ENCODE assay signal across 8 cellular contexts in genomic region chr21:28992526-28993292, GRCh38. TPM values are rescaled to one million over a fixed set of nuclear protein-coding genes. Genes with fewer than 3 reads are reported as not detected.
DNase-seq lines count a peak whose midpoint lies in the region; ATAC-seq, FAIRE-seq and TF ChIP-seq lines count a peak whose summit lies in the region.

A gene with protein sequence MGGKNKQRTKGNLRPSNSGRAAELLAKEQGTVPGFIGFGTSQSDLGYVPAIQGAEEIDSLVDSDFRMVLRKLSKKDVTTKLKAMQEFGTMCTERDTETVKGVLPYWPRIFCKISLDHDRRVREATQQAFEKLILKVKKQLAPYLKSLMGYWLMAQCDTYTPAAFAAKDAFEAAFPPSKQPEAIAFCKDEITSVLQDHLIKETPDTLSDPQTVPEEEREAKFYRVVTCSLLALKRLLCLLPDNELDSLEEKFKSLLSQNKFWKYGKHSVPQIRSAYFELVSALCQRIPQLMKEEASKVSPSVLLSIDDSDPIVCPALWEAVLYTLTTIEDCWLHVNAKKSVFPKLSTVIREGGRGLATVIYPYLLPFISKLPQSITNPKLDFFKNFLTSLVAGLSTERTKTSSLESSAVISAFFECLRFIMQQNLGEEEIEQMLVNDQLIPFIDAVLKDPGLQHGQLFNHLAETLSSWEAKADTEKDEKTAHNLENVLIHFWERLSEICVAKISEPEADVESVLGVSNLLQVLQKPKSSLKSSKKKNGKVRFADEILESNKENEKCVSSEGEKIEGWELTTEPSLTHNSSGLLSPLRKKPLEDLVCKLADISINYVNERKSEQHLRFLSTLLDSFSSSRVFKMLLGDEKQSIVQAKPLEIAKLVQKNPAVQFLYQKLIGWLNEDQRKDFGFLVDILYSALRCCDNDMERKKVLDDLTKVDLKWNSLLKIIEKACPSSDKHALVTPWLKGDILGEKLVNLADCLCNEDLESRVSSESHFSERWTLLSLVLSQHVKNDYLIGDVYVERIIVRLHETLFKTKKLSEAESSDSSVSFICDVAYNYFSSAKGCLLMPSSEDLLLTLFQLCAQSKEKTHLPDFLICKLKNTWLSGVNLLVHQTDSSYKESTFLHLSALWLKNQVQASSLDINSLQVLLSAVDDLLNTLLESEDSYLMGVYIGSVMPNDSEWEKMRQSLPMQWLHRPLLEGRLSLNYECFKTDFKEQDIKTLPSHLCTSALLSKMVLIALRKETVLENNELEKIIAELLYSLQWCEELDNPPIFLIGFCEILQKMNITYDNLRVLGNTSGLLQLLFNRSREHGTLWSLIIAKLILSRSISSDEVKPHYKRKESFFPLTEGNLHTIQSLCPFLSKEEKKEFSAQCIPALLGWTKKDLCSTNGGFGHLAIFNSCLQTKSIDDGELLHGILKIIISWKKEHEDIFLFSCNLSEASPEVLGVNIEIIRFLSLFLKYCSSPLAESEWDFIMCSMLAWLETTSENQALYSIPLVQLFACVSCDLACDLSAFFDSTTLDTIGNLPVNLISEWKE (N-terminal part only) (minus strand): TSS chr21:28992877. CDS start chr21:28992805, 72 bp downstream.

- no peak within 1 kb of the TSS for H2BK120ac ChIP-seq in mesendoderm (ENCODE audit: low read depth, low read length)

- peak within 1 kb of the TSS; percentile 99 for H3K27ac Mint-ChIP-seq in endodermal cell

- H4K8ac ChIP-seq in mesendoderm (ENCODE audit: low read depth, low read length) = no peak within 1 kb of the TSS

- no peak within 1 kb of the TSS for H3K18ac ChIP-seq in mesendoderm (ENCODE audit: low read length)

- H3K36me3 ChIP-seq in endodermal cell (ENCODE audit: control insufficient read depth, insufficient read depth, low read length) = no peaks in the 10 kb centered on the region
- no peaks in the 10 kb centered on the region for H3K36me3 ChIP-seq in mesendoderm (ENCODE audit: control insufficient read depth, insufficient read depth, low read length)

- 2 to 3% methylated on average over 26 to 43 of the region's 43 CpGs for WGBS in endodermal cell (ENCODE audit: insufficient coverage in 1 of 2, insufficient read length in 1 of 2), 2 experiments
- no CpG with 5 or more reads among the region's 43 CpGs for WGBS in mesendoderm (ENCODE audit: extremely low coverage, insufficient coverage, low lambda C conversion rate)

- peaks cover 18% of the 10 kb centered on the region for H3K79me2 ChIP-seq in mesendoderm (ENCODE audit: control insufficient read depth, insufficient read depth, low read length)

- no peak within 1 kb of the TSS for H3K23ac ChIP-seq in mesendoderm (ENCODE audit: low read length)

- no peak within 1 kb of the TSS for H2BK15ac ChIP-seq in mesendoderm (replicated peaks; ENCODE audit: low read depth)

- peaks cover 4% of the 10 kb centered on the region for H3K4me1 ChIP-seq in endodermal cell (ENCODE audit: control insufficient read depth, insufficient read depth, low read length)
- peaks cover 2% of the 10 kb centered on the region for H3K4me1 ChIP-seq in mesendoderm (ENCODE audit: control insufficient read depth, low read depth, low read length)

- peak; percentile 92 for FAIRE-seq in HTR-8/SVneo (lab: Jason Lieb, UNC)

- TF ChIP-seq CTCF in endodermal cell (conservative IDR thresholded peaks at IDR 0.05) = no peak

- peak; percentile 95 for ATAC-seq in GM21367 (IDR thresholded peaks at IDR 0.05; ENCODE audit: unreplicated experiment)

- peak within 1 kb of the TSS; percentile 97 for H3K56ac ChIP-seq in mesendoderm (ENCODE audit: low read length)

- peak within 1 kb of the TSS; percentile 76 for H4K5ac ChIP-seq in mesendoderm (ENCODE audit: low read length)

- peak within 1 kb of the TSS; percentile 62 for H3K4ac ChIP-seq in mesendoderm (ENCODE audit: low read depth, low read length)

- H3K4me3 ChIP-seq in endodermal cell (ENCODE audit: low read length) = peak within 1 kb of the TSS; percentile 96
- H3K4me3 ChIP-seq in mesendoderm (ENCODE audit: low read length) = peak within 1 kb of the TSS; percentile 100

- peaks cover 4% of the 10 kb centered on the region for H3K27me3 Mint-ChIP-seq in endodermal cell (ENCODE audit: insufficient read depth)

- H3K4me3 Mint-ChIP-seq in endodermal cell = peak within 1 kb of the TSS; percentile 96

- peaks cover 4% of the 10 kb centered on the region for H3K36me3 Mint-ChIP-seq in endodermal cell (ENCODE audit: low read depth)

- H3K79me1 ChIP-seq in mesendoderm (ENCODE audit: low read length) = peaks cover 9% of the 10 kb centered on the region

- H3K4me1 Mint-ChIP-seq in endodermal cell = peaks cover 5% of the 10 kb centered on the region

- peak within 1 kb of the TSS; percentile 84 for H3K4me2 ChIP-seq in mesendoderm (ENCODE audit: low read length)

- H3K27me3 ChIP-seq in endodermal cell (ENCODE audit: control insufficient read depth, insufficient read depth, low read length, poor library complexity, severe bottlenecking) = no peaks in the 10 kb centered on the region
- no peaks in the 10 kb centered on the region for H3K27me3 ChIP-seq in mesendoderm (ENCODE audit: insufficient read depth, low read length, poor library complexity)

- no peaks in the 10 kb centered on the region for H3K9me3 Mint-ChIP-seq in endodermal cell

- H2BK5ac ChIP-seq in mesendoderm (ENCODE audit: low read length) = no peak within 1 kb of the TSS

- peak within 1 kb of the TSS; percentile 67 for H2AK5ac ChIP-seq in mesendoderm (ENCODE audit: low read length)

- H3K9ac ChIP-seq in endodermal cell (ENCODE audit: extremely low read depth, low read length, poor library complexity, severe bottlenecking) = peak within 1 kb of the TSS; percentile 71
- H3K9ac ChIP-seq in mesendoderm (ENCODE audit: low read length) = peak within 1 kb of the TSS; percentile 96

- H3K27ac ChIP-seq in endodermal cell (ENCODE audit: low read depth, low read length) = peak within 1 kb of the TSS; percentile 75
- peak within 1 kb of the TSS; percentile 32 for H3K27ac ChIP-seq in mesendoderm (ENCODE audit: low read depth, low read length)

- DNase-seq in COLO829 (ENCODE audit: low spot score) = peak; percentile 99
- peak; percentile 97 for DNase-seq in HTR-8/SVneo (ENCODE audit: insufficient read length, low spot score)
- peak; percentile 97 for DNase-seq in NOMO-1 treated with dmso at 0.1 percent for 144 hours (lab: John Stamatoyannopoulos, UW; ENCODE audit: unreplicated experiment)
- peak; percentile 90 to 98 (median 93) for DNase-seq in activated CD8-positive, alpha-beta memory T cell treated with anti-CD3 and anti-CD28 coated beads for 48 hours (ENCODE audit: low read depth in 2 of 3, low spot score in 2 of 3)
- DNase-seq in endodermal cell = peak; percentile 100
- DNase-seq in mesendoderm = peak; percentile 100
- peak; percentile 98 for DNase-seq in stimulated activated CD8-positive, alpha-beta memory T cell treated with anti-CD3 and anti-CD28 coated beads, Interleukin-15, amount 100 ng/mL, for 1 hour (ENCODE audit: low read depth)

- no peaks in the 10 kb centered on the region for H3K9me3 ChIP-seq in endodermal cell (ENCODE audit: control insufficient read depth, low read length)

RNA-seq across cellular contexts. Expression of the gene that starts here (rescaled TPM):
- total RNA-seq in endodermal cell = 10 to 100 TPM; 19.8 to 21.8 TPM
- 21.6 TPM for polyA plus RNA-seq in endodermal cell (2013, experiment 1 of 2)
- 20.5 TPM for polyA plus RNA-seq in endodermal cell (2013, experiment 2 of 2)
- polyA plus RNA-seq in mesendoderm (2013, experiment 1 of 2) = 10.4 TPM
- polyA plus RNA-seq in mesendoderm (2013, experiment 2 of 2) = 10.3 TPM

Comparison
In these comparisons a context has a peak if more than half of its experiments do, and no peak if none do; other contexts are left out.
1. Peak in every context shown above with its lines: DNase-seq, ATAC-seq, H3K4me3 ChIP-seq and H3K27ac ChIP-seq.